In genomic region chr5:61790678-61791077, GRCh38 we compare ENCODE assay signal across 13 cellular contexts.
A peak's percentile ranks its signal among the peaks of the same experiment; 100 is the strongest.
DNase-seq lines count a peak whose midpoint lies in the region; ATAC-seq lines count a peak whose summit lies in the region.
"Had no signal": no experiment of that assay in that cellular context is flagged by ENCODE, and none has a peak within 500 bp of the region (broad histone marks: within the 10 kb centered on the region; RNA-seq: fewer than 3 reads in every experiment).

No MANE protein-coding gene starts in this region.

- peak; percentile 91 for ATAC-seq in GM18907 (IDR thresholded peaks at IDR 0.05; ENCODE audit: unreplicated experiment)
- peak; percentile 91 for ATAC-seq in HG02798 (IDR thresholded peaks at IDR 0.05; ENCODE audit: poor library complexity, unreplicated experiment)

- peak; percentile 63 for DNase-seq in DMS53 treated with DMSO at 0.1 percent for 48 hours (lab: John Stamatoyannopoulos, UW; ENCODE audit: unreplicated experiment)
- DNase-seq in RKO (ENCODE audit: low spot score): peak; percentile 9
- no peak for DNase-seq in dedifferentiated amniotic fluid mesenchymal stem cell (ENCODE audit: extremely low spot score)
- no peak for DNase-seq in NCI-H1092 treated with DMSO at 0.1 percent for 48 hours (lab: John Stamatoyannopoulos, UW)
- no peak for DNase-seq in middle frontal gyrus (ENCODE audit: extremely low spot score, low spot score)
- no peak for DNase-seq in ureter (ENCODE audit: low spot score)
- DNase-seq: amniotic stem cell; CD8-positive, alpha-beta memory T cell; H7; NCI-H2227 treated with DMSO at 0.1 percent for 48 hours; upper lobe of left lung had no signal

Comparison
In these comparisons a context has a peak if more than half of its experiments do, and no peak if none do; other contexts are left out.
1. DNase-seq: peak in DMS53 treated with DMSO at 0.1 percent for 48 hours (single experiment) and RKO (single experiment); none in dedifferentiated amniotic fluid mesenchymal stem cell (single experiment), NCI-H1092 treated with DMSO at 0.1 percent for 48 hours (single experiment), middle frontal gyrus (single experiment) and ureter (single experiment).